ENCODE assay signal across 25 cellular contexts in genomic region chr1:226490441-226490809, GRCh38. TPM values are rescaled to one million over a fixed set of nuclear protein-coding genes. Genes with fewer than 3 reads are reported as not detected.
"Had no signal": no experiment of that assay in that cellular context is flagged by ENCODE, and none has a peak within 500 bp of the region (broad histone marks: within the 10 kb centered on the region; RNA-seq: fewer than 3 reads in every experiment).

No MANE protein-coding gene starts in this region.

- H3K4me1 Mint-ChIP-seq: natural killer cell had no signal

- H3K27me3 Mint-ChIP-seq: dendritic cell treated with granulocyte-macrophage colony-stimulating factor and Interleukin-4, amounts not matched to agents 40 ng/mL and 50 ng/mL, for 4 days had no signal

- DNase-seq: colonic mucosa; effector memory CD8-positive, alpha-beta T cell; erythroblast; esophagus squamous epithelium; foreskin melanocyte; glutamatergic neuron; heart right ventricle; hippocampal formation; kidney glomerular epithelial cell; left ventricle myocardium superior; lower lobe of right lung; natural killer cell; occipital lobe; ovary; posterior cingulate gyrus; psoas muscle; right cardiac atrium; sigmoid colon; stimulated activated CD4-positive, alpha-beta T cell treated with anti-CD3 and anti-CD28 coated beads, Interleukin-4, amount 100 ng/mL, for 4 hours; thyroid gland; trophoblast cell had no signal

- H3K36me3 Mint-ChIP-seq: natural killer cell; stimulated activated memory B cell treated with anti-CD40 and anti-IgM and Interleukin-4, amounts not matched to agents 10 μg/mL and 1 μg/mL and 100 μg/mL, for 72 hours had no signal

- H3K9me3 ChIP-seq: colonic mucosa, esophagus squamous epithelium, lower lobe of right lung, ovary, psoas muscle, sigmoid colon, stomach, thyroid gland, vagina had no signal

- H3K9me3 Mint-ChIP-seq: dendritic cell treated with granulocyte-macrophage colony-stimulating factor and Interleukin-4, amounts not matched to agents 40 ng/mL and 50 ng/mL, for 4 days; effector memory CD8-positive, alpha-beta T cell; natural killer cell; stimulated activated memory B cell treated with anti-CD40 and anti-IgM and Interleukin-4, amounts not matched to agents 10 μg/mL and 1 μg/mL and 100 μg/mL, for 72 hours had no signal

- H3K27ac Mint-ChIP-seq: dendritic cell treated with granulocyte-macrophage colony-stimulating factor and Interleukin-4, amounts not matched to agents 40 ng/mL and 50 ng/mL, for 4 days; natural killer cell; stimulated activated memory B cell treated with anti-CD40 and anti-IgM and Interleukin-4, amounts not matched to agents 10 μg/mL and 1 μg/mL and 100 μg/mL, for 72 hours had no signal

- H3K27ac ChIP-seq: colonic mucosa, esophagus squamous epithelium, heart right ventricle, lower lobe of right lung, ovary, psoas muscle, sigmoid colon, stomach, thyroid gland, vagina had no signal

- ATAC-seq: effector memory CD8-positive, alpha-beta T cell; heart right ventricle; left ventricle myocardium superior; lower lobe of right lung; natural killer cell; psoas muscle had no signal

- H3K27me3 ChIP-seq: colonic mucosa, ovary, sigmoid colon, stomach, thyroid gland, vagina had no signal

- H3K4me1 ChIP-seq: colonic mucosa, esophagus squamous epithelium, heart right ventricle, lower lobe of right lung, psoas muscle, sigmoid colon, stomach, thyroid gland, vagina had no signal

- H3K4me3 Mint-ChIP-seq: dendritic cell treated with granulocyte-macrophage colony-stimulating factor and Interleukin-4, amounts not matched to agents 40 ng/mL and 50 ng/mL, for 4 days; effector memory CD8-positive, alpha-beta T cell; natural killer cell; stimulated activated memory B cell treated with anti-CD40 and anti-IgM and Interleukin-4, amounts not matched to agents 10 μg/mL and 1 μg/mL and 100 μg/mL, for 72 hours had no signal

RNA-seq across cellular contexts. Expression of gene STUM, which starts 58.1 kb away (rescaled TPM):
- total RNA-seq: natural killer cell had no signal
